In the genomic region with DNA sequence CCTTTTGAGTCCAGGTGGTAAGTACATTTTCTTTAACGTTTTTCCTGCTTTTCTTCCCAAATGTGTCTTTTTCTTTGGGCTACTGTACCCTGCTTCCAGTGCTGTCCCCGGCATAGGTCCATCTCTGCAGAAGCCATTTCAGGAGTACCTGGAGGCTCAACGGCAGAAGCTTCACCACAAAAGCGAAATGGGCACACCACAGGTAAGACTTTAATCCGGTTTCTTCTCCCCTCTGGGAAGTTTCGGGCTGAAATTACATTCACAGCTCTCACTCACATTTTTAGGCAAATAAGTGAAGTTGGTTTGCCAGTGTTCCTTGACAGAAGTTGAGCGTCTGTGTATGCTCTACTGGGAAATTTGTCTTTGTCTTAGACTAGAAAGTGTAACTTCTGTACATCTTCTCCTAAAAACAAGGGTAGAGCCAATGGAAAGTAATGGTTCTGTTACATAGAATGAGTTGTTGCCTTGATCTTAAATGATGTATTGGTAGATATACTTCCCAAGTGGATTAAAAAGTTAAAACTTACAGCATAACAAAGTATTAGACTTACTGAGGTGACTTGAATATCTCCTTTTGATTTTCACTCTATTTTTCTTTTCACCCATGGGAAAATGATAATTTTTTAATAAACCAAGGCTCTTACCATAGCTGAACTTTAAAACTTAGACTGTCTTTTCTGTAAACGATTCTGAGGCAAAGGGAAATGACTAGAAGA, we compare ENCODE assay signal across 1 cellular context.
A peak's percentile ranks its signal among the peaks of the same experiment; 100 is the strongest.
TF ChIP-seq lines count a peak whose summit lies in the region.

No MANE protein-coding gene starts in this region.

TF ChIP-seq in K562, 482 proteins besides CTCF, POLR2A, EP300 and RAD21 (continued from another document):
- TF ChIP-seq, protein P1, sequence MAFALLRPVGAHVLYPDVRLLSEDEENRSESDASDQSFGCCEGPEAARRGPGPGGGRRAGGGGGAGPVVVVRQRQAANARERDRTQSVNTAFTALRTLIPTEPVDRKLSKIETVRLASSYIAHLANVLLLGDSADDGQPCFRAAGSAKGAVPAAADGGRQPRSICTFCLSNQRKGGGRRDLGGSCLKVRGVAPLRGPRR (CRISPR knock-in tag; IDR thresholded peaks at IDR 0.05), result 0 out of 2 replicates have a peak, but pooled peaks have one; percentile 9
- TF ChIP-seq THRAP3 (IDR thresholded peaks at IDR 0.05; ENCODE audit: borderline replicate concordance) (no peak), TAF7 (tag; IDR thresholded peaks at IDR 0.05) (no peak), DMBX1 (CRISPR knock-in tag; IDR thresholded peaks at IDR 0.05; ENCODE audit: borderline replicate concordance) (peak; percentile 52; the same call in 1 of the 2 replicates), LCOR (CRISPR knock-in tag; IDR thresholded peaks at IDR 0.05) (0 out of 2 replicates have a peak, but pooled peaks have one; percentile 6), CEBPZ (IDR thresholded peaks at IDR 0.05; ENCODE audit: borderline replicate concordance, low read depth, low read length) (no peak), BRCA1 (IDR thresholded peaks at IDR 0.05) (no peak), BRCA1 (CRISPR knock-in tag; IDR thresholded peaks at IDR 0.05) (no peak), ZNF24 (IDR thresholded peaks at IDR 0.05) (no peak), ILK (tag; IDR thresholded peaks at IDR 0.05; ENCODE audit: borderline replicate concordance, low read depth) (no peak), AFF4 (CRISPR knock-in tag; IDR thresholded peaks at IDR 0.05) (peak; percentile 68), ZNF511 (CRISPR knock-in tag; IDR thresholded peaks at IDR 0.05) (0 out of 2 replicates have a peak, but pooled peaks have one; percentile 34), HEY1 (CRISPR knock-in tag; IDR thresholded peaks at IDR 0.05; ENCODE audit: borderline replicate concordance) (peak; percentile 18; the same call in 1 of the 2 replicates), ZNF696 (CRISPR knock-in tag; conservative IDR thresholded peaks at IDR 0.05) (no peak), ZBTB7A (IDR thresholded peaks at IDR 0.05; ENCODE audit: borderline replicate concordance, control insufficient read depth, low read depth, low read length) (0 out of 2 replicates have a peak, but pooled peaks have one; percentile 25), GTF2E2 (tag; IDR thresholded peaks at IDR 0.05) (peak; percentile 13; the same call in 1 of the 2 replicates), ZSCAN29 (IDR thresholded peaks at IDR 0.05) (peak; percentile 22; the same call in 1 of the 2 replicates), TRIM28 (IDR thresholded peaks at IDR 0.05) (0 out of 2 replicates have a peak, but pooled peaks have one; percentile 7), CCNT2 (IDR thresholded peaks at IDR 0.05; ENCODE audit: borderline replicate concordance, extremely low read depth, insufficient read length, low read depth, low read length) (peak; percentile 18), NR4A1 (CRISPR knock-in tag; IDR thresholded peaks at IDR 0.05) (no peak), NR4A1 (tag; IDR thresholded peaks at IDR 0.05) (no peak), NFE2L1 (tag; IDR thresholded peaks at IDR 0.05; ENCODE audit: borderline replicate concordance, low read depth) (no peak), KHSRP (IDR thresholded peaks at IDR 0.05) (peak; percentile 34), ATF6 (CRISPR knock-in tag; IDR thresholded peaks at IDR 0.05) (no peak), RB1 (IDR thresholded peaks at IDR 0.05; ENCODE audit: low read depth) (no peak), CC2D1A (IDR thresholded peaks at IDR 0.05) (no peak), USF2 (CRISPR knock-in tag; IDR thresholded peaks at IDR 0.05) (no peak)
